ENCODE assay signal across 1 cellular context in genomic region chr20:37914672-37915433, GRCh38.
TF ChIP-seq lines count a peak whose summit lies in the region.

No MANE protein-coding gene starts in this region.

TF ChIP-seq in HepG2, 621 proteins besides CTCF, POLR2A, EP300 and RAD21 (continued from another document and continues in another):
- TF ChIP-seq, protein P1, sequence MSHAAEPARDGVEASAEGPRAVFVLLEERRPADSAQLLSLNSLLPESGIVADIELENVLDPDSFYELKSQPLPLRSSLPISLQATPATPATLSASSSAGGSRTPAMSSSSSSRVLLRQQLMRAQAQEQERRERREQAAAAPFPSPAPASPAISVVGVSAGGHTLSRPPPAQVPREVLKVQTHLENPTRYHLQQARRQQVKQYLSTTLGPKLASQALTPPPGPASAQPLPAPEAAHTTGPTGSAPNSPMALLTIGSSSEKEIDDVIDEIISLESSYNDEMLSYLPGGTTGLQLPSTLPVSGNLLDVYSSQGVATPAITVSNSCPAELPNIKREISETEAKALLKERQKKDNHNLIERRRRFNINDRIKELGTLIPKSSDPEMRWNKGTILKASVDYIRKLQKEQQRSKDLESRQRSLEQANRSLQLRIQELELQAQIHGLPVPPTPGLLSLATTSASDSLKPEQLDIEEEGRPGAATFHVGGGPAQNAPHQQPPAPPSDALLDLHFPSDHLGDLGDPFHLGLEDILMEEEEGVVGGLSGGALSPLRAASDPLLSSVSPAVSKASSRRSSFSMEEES (CRISPR knock-in tag; IDR thresholded peaks at IDR 0.05), result no peak
- TF ChIP-seq CREB1 (IDR thresholded peaks at IDR 0.05), result no peak
- no peak for TF ChIP-seq CREB1 (CRISPR knock-in tag; IDR thresholded peaks at IDR 0.05)
- 0 out of 2 replicates have a peak, but pooled peaks have one; percentile 32 for TF ChIP-seq PHF21A (CRISPR knock-in tag; IDR thresholded peaks at IDR 0.05)
- TF ChIP-seq ZNF724P (CRISPR knock-in tag; IDR thresholded peaks at IDR 0.05; ENCODE audit: borderline replicate concordance), result no peak
- TF ChIP-seq RELA (CRISPR knock-in tag; IDR thresholded peaks at IDR 0.05), result no peak; the same call in 1 of the 2 replicates
- no peak for TF ChIP-seq ZNF530 (CRISPR knock-in tag; IDR thresholded peaks at IDR 0.05; ENCODE audit: low read depth)
- TF ChIP-seq, protein P2, sequence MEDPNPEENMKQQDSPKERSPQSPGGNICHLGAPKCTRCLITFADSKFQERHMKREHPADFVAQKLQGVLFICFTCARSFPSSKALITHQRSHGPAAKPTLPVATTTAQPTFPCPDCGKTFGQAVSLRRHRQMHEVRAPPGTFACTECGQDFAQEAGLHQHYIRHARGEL (CRISPR knock-in tag; IDR thresholded peaks at IDR 0.05), result no peak
- TF ChIP-seq ZNF30 (CRISPR knock-in tag; IDR thresholded peaks at IDR 0.05), result no peak
- TF ChIP-seq ZNF543 (CRISPR knock-in tag; IDR thresholded peaks at IDR 0.05), result no peak
- TF ChIP-seq, protein P3, sequence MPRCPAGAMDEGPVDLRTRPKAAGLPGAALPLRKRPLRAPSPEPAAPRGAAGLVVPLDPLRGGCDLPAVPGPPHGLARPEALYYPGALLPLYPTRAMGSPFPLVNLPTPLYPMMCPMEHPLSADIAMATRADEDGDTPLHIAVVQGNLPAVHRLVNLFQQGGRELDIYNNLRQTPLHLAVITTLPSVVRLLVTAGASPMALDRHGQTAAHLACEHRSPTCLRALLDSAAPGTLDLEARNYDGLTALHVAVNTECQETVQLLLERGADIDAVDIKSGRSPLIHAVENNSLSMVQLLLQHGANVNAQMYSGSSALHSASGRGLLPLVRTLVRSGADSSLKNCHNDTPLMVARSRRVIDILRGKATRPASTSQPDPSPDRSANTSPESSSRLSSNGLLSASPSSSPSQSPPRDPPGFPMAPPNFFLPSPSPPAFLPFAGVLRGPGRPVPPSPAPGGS (CRISPR knock-in tag; IDR thresholded peaks at IDR 0.05), result no peak
- TF ChIP-seq ESRRA (CRISPR knock-in tag; IDR thresholded peaks at IDR 0.05; ENCODE audit: low read depth), result no peak
- peak; percentile 41; the same call in 1 of the 2 replicates for TF ChIP-seq PITX1 (CRISPR knock-in tag; IDR thresholded peaks at IDR 0.05)
- TF ChIP-seq KDM5B (CRISPR knock-in tag; IDR thresholded peaks at IDR 0.05; ENCODE audit: borderline replicate concordance), result peak; percentile 69; the same call in 1 of the 2 replicates
- TF ChIP-seq GTF3A (CRISPR knock-in tag; conservative IDR thresholded peaks at IDR 0.05), result no peak
- TF ChIP-seq FOXM1 (CRISPR knock-in tag; IDR thresholded peaks at IDR 0.05), result no peak
- TF ChIP-seq SATB2 (CRISPR knock-in tag; IDR thresholded peaks at IDR 0.05), result no peak
- TF ChIP-seq, protein P4, sequence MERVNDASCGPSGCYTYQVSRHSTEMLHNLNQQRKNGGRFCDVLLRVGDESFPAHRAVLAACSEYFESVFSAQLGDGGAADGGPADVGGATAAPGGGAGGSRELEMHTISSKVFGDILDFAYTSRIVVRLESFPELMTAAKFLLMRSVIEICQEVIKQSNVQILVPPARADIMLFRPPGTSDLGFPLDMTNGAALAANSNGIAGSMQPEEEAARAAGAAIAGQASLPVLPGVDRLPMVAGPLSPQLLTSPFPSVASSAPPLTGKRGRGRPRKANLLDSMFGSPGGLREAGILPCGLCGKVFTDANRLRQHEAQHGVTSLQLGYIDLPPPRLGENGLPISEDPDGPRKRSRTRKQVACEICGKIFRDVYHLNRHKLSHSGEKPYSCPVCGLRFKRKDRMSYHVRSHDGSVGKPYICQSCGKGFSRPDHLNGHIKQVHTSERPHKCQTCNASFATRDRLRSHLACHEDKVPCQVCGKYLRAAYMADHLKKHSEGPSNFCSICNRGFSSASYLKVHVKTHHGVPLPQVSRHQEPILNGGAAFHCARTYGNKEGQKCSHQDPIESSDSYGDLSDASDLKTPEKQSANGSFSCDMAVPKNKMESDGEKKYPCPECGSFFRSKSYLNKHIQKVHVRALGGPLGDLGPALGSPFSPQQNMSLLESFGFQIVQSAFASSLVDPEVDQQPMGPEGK (CRISPR knock-in tag; IDR thresholded peaks at IDR 0.05), result peak; percentile 85
- no peak for TF ChIP-seq ZNF12 (CRISPR knock-in tag; IDR thresholded peaks at IDR 0.05)
- TF ChIP-seq, protein P5, sequence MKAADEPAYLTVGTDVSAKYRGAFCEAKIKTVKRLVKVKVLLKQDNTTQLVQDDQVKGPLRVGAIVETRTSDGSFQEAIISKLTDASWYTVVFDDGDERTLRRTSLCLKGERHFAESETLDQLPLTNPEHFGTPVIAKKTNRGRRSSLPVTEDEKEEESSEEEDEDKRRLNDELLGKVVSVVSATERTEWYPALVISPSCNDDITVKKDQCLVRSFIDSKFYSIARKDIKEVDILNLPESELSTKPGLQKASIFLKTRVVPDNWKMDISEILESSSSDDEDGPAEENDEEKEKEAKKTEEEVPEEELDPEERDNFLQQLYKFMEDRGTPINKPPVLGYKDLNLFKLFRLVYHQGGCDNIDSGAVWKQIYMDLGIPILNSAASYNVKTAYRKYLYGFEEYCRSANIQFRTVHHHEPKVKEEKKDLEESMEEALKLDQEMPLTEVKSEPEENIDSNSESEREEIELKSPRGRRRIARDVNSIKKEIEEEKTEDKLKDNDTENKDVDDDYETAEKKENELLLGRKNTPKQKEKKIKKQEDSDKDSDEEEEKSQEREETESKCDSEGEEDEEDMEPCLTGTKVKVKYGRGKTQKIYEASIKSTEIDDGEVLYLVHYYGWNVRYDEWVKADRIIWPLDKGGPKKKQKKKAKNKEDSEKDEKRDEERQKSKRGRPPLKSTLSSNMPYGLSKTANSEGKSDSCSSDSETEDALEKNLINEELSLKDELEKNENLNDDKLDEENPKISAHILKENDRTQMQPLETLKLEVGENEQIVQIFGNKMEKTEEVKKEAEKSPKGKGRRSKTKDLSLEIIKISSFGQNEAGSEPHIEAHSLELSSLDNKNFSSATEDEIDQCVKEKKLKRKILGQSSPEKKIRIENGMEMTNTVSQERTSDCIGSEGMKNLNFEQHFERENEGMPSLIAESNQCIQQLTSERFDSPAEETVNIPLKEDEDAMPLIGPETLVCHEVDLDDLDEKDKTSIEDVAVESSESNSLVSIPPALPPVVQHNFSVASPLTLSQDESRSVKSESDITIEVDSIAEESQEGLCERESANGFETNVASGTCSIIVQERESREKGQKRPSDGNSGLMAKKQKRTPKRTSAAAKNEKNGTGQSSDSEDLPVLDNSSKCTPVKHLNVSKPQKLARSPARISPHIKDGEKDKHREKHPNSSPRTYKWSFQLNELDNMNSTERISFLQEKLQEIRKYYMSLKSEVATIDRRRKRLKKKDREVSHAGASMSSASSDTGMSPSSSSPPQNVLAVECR (CRISPR knock-in tag; IDR thresholded peaks at IDR 0.05; ENCODE audit: borderline replicate concordance), result peak; percentile 41; the same call in 1 of the 2 replicates
- no peak for TF ChIP-seq ZNF230 (CRISPR knock-in tag; IDR thresholded peaks at IDR 0.05)
- TF ChIP-seq HNF4A (CRISPR knock-in tag; IDR thresholded peaks at IDR 0.05), result no peak; the same call in 1 of the 2 replicates
- TF ChIP-seq ZNF672 (CRISPR knock-in tag; IDR thresholded peaks at IDR 0.05), result no peak
- TF ChIP-seq MIXL1 (CRISPR knock-in tag; IDR thresholded peaks at IDR 0.05), result no peak
- TF ChIP-seq TAF15 (IDR thresholded peaks at IDR 0.05; ENCODE audit: low read depth, low read length, poor library complexity, severe bottlenecking), result no peak
- peak; percentile 43; the same call in 1 of the 2 replicates for TF ChIP-seq HDAC1 (CRISPR knock-in tag; IDR thresholded peaks at IDR 0.05)
- no peak for TF ChIP-seq GLI4 (CRISPR knock-in tag; IDR thresholded peaks at IDR 0.05; ENCODE audit: borderline replicate concordance)
- TF ChIP-seq ZNF468 (CRISPR knock-in tag; IDR thresholded peaks at IDR 0.05), result no peak
- TF ChIP-seq AKAP8 (CRISPR knock-in tag; IDR thresholded peaks at IDR 0.05), result no peak
- no peak for TF ChIP-seq ZNF850 (CRISPR knock-in tag; conservative IDR thresholded peaks at IDR 0.05)
- no peak for TF ChIP-seq TCF7 (IDR thresholded peaks at IDR 0.05; ENCODE audit: low read depth)
- no peak for TF ChIP-seq THAP11 (CRISPR knock-in tag; IDR thresholded peaks at IDR 0.05)
- 0 out of 2 replicates have a peak, but pooled peaks have one; percentile 14 for TF ChIP-seq E2F5 (CRISPR knock-in tag; conservative IDR thresholded peaks at IDR 0.05)
- TF ChIP-seq ZNF879 (CRISPR knock-in tag; IDR thresholded peaks at IDR 0.05), result no peak
- TF ChIP-seq ZBTB1 (CRISPR knock-in tag; IDR thresholded peaks at IDR 0.05; ENCODE audit: borderline replicate concordance), result no peak
- TF ChIP-seq NKX3-1 (CRISPR knock-in tag; IDR thresholded peaks at IDR 0.05), result no peak
- TF ChIP-seq, protein P6, sequence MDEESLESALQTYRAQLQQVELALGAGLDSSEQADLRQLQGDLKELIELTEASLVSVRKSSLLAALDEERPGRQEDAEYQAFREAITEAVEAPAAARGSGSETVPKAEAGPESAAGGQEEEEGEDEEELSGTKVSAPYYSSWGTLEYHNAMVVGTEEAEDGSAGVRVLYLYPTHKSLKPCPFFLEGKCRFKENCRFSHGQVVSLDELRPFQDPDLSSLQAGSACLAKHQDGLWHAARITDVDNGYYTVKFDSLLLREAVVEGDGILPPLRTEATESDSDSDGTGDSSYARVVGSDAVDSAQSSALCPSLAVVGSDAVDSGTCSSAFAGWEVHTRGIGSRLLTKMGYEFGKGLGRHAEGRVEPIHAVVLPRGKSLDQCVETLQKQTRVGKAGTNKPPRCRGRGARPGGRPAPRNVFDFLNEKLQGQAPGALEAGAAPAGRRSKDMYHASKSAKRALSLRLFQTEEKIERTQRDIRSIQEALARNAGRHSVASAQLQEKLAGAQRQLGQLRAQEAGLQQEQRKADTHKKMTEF (CRISPR knock-in tag; IDR thresholded peaks at IDR 0.05), result no peak
- TF ChIP-seq NFKB2 (CRISPR knock-in tag; IDR thresholded peaks at IDR 0.05; ENCODE audit: borderline replicate concordance), result peak; percentile 50; the same call in 1 of the 2 replicates
- TF ChIP-seq PBX2 (CRISPR knock-in tag; IDR thresholded peaks at IDR 0.05), result no peak
- no peak for TF ChIP-seq ZNF256 (CRISPR knock-in tag; conservative IDR thresholded peaks at IDR 0.05)
- TF ChIP-seq ZMAT3 (CRISPR knock-in tag; conservative IDR thresholded peaks at IDR 0.05), result no peak
- TF ChIP-seq, protein P7, sequence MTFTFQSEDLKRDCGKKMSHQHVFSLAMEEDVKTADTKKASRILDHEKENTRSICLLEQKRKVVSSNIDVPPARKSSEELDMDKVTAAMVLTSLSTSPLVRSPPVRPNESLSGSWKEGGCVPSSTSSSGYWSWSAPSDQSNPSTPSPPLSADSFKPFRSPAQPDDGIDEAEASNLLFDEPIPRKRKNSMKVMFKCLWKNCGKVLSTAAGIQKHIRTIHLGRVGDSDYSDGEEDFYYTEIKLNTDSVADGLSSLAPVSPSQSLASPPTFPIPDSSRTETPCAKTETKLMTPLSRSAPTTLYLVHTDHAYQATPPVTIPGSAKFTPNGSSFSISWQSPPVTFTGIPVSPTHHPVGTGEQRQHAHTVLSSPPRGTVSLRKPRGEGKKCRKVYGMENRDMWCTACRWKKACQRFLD (CRISPR knock-in tag; IDR thresholded peaks at IDR 0.05; ENCODE audit: borderline replicate concordance), result no peak
- TF ChIP-seq, protein P8, sequence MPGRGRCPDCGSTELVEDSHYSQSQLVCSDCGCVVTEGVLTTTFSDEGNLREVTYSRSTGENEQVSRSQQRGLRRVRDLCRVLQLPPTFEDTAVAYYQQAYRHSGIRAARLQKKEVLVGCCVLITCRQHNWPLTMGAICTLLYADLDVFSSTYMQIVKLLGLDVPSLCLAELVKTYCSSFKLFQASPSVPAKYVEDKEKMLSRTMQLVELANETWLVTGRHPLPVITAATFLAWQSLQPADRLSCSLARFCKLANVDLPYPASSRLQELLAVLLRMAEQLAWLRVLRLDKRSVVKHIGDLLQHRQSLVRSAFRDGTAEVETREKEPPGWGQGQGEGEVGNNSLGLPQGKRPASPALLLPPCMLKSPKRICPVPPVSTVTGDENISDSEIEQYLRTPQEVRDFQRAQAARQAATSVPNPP (CRISPR knock-in tag; IDR thresholded peaks at IDR 0.05), result peak; percentile 33; the same call in 1 of the 2 replicates
- TF ChIP-seq ZC3H13 (CRISPR knock-in tag; IDR thresholded peaks at IDR 0.05), result no peak
- TF ChIP-seq, protein P9, sequence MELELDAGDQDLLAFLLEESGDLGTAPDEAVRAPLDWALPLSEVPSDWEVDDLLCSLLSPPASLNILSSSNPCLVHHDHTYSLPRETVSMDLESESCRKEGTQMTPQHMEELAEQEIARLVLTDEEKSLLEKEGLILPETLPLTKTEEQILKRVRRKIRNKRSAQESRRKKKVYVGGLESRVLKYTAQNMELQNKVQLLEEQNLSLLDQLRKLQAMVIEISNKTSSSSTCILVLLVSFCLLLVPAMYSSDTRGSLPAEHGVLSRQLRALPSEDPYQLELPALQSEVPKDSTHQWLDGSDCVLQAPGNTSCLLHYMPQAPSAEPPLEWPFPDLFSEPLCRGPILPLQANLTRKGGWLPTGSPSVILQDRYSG (CRISPR knock-in tag; IDR thresholded peaks at IDR 0.05), result no peak
- TF ChIP-seq ZBTB2 (CRISPR knock-in tag; IDR thresholded peaks at IDR 0.05; ENCODE audit: low read depth), result no peak
- no peak for TF ChIP-seq ZNF382 (CRISPR knock-in tag; IDR thresholded peaks at IDR 0.05; ENCODE audit: borderline replicate concordance)
